14 cellular contexts compared by ENCODE assay signal in the genomic region with DNA sequence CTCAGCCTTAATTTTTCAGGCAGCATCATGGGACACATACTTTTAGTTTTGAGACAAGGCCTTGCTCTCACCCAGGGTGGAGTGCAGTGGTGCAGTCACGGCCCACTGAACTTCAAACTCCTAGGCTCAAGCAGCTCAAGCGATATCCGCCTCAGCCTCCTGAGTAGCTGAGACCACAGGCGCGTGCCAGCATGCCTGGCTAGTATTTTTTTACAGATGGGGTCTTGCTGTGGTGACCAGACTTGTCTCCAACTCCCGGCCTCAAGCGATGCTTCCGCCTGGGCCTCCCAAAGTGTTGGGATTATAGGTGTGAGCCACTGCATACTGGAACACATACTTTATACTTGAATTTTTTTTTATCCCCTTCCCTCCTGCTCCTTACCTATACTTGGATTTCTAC. TPM values are rescaled to one million over a fixed set of nuclear protein-coding genes. Genes with fewer than 3 reads are reported as not detected.
DNase-seq lines count a peak whose midpoint lies in the region; ATAC-seq and TF ChIP-seq lines count a peak whose summit lies in the region.
"Had no signal": no experiment of that assay in that cellular context is flagged by ENCODE, and none has a peak within 500 bp of the region (broad histone marks: within the 10 kb centered on the region; RNA-seq: fewer than 3 reads in every experiment).

No MANE protein-coding gene starts in this region.

- peaks cover 26% of the 10 kb centered on the region for H3K4me1 Mint-ChIP-seq in memory B cell

- peak overlapping the region; percentile 16 for H3K27ac ChIP-seq in skeletal muscle tissue (ENCODE audit: low read depth, low read length)
- H3K27ac ChIP-seq in left lung = peak overlapping the region in 1 of 2 donors; percentile 18

- H3K36me3 ChIP-seq in adipocyte (ENCODE audit: control insufficient read depth, insufficient read depth, low read length, severe bottlenecking) (peaks cover 35% of the 10 kb centered on the region), skeletal muscle tissue (ENCODE audit: control insufficient read depth in 3 of 3, insufficient read depth in 3 of 3, low read length in 3 of 3) (peaks cover 36 to 38% (median 37%) of the 10 kb centered on the region in 3 donors), left lung (peaks cover 0 to 65% of the 10 kb centered on the region in 2 donors)
- H3K36me3 ChIP-seq: breast epithelium had no signal

- H3K9ac ChIP-seq in adipocyte (ENCODE audit: low read length) (peak overlapping the region; percentile 99), skeletal muscle tissue (ENCODE audit: low read depth in 1 of 3, low read length in 3 of 3) (peak overlapping the region in 1 of 3 donors; percentile 69)

- H3K27ac Mint-ChIP-seq in memory B cell = peak overlapping the region; percentile 24
- H3K27ac Mint-ChIP-seq: activated naive CD4-positive, alpha-beta T cell treated with anti-CD3 and anti-CD28 coated beads, Interleukin-2, amount 50 U/mL, for 24 hours had no signal

- in situ Hi-C loops in Caki2 (cut with HindIII; ENCODE audit: low pct_unique_long_range_greater_than_20kb, low sequenced_read_pairs) = no loop called here

- no peak for TF ChIP-seq CTCF in left lung (IDR thresholded peaks at IDR 0.05)

- DNase-seq in Caki2 (ENCODE audit: low read depth) = peak; percentile 43
- DNase-seq in adipocyte (ENCODE audit: low read depth) = no peak
- DNase-seq in memory B cell (ENCODE audit: low spot score in 2 of 2) = no peak
- DNase-seq in HuH-7 (ENCODE audit: low spot score) = no peak
- no peak for DNase-seq in left lung
- no peak for DNase-seq in T-helper 9 cell
- DNase-seq: activated T-cell treated with anti-CD3 and anti-CD28 coated beads, Interleukin-2, amount 50 U/mL, for 1 hour; kidney glomerular epithelial cell; MG63; NCI-H187 treated with DMSO at 0.1 percent for 48 hours had no signal

- no peaks in the 10 kb centered on the region for H3K36me3 Mint-ChIP-seq in memory B cell
- H3K36me3 Mint-ChIP-seq: activated naive CD4-positive, alpha-beta T cell treated with anti-CD3 and anti-CD28 coated beads, Interleukin-2, amount 50 U/mL, for 24 hours had no signal

- no peaks in the 10 kb centered on the region for H3K9me3 ChIP-seq in adipocyte (ENCODE audit: control insufficient read depth, low read length)
- no peaks in the 10 kb centered on the region for H3K9me3 ChIP-seq in skeletal muscle tissue (ENCODE audit: control insufficient read depth in 3 of 3, low read length in 3 of 3)
- H3K9me3 ChIP-seq in left lung = no peaks in the 10 kb centered on the region
- H3K9me3 ChIP-seq: breast epithelium, MG63 had no signal

- H3K27me3 ChIP-seq in adipocyte (replicated peaks; ENCODE audit: control insufficient read depth, insufficient read depth, low read length) = no peaks in the 10 kb centered on the region
- H3K27me3 ChIP-seq in skeletal muscle tissue (ENCODE audit: control insufficient read depth in 3 of 3, insufficient read depth in 3 of 3, low read length in 3 of 3) = no peaks in the 10 kb centered on the region
- no peaks in the 10 kb centered on the region for H3K27me3 ChIP-seq in left lung
- H3K27me3 ChIP-seq: breast epithelium, MG63 had no signal

- H3K4me3 ChIP-seq in adipocyte (ENCODE audit: low read length) = no peak overlapping the region
- H3K4me3 ChIP-seq in skeletal muscle tissue (ENCODE audit: low read length in 3 of 3) = no peak overlapping the region
- no peak overlapping the region for H3K4me3 ChIP-seq in left lung
- H3K4me3 ChIP-seq: breast epithelium, MG63 had no signal

- H3K4me1 ChIP-seq in adipocyte (ENCODE audit: control insufficient read depth, insufficient read depth, low read length) (peaks cover 76% of the 10 kb centered on the region), skeletal muscle tissue (ENCODE audit: control insufficient read depth in 3 of 3, insufficient read depth in 3 of 3, low read length in 3 of 3) (peaks cover 83 to 90% (median 86%) of the 10 kb centered on the region in 3 donors), left lung (peaks cover 20 to 82% of the 10 kb centered on the region in 2 donors)

- H3K9me3 Mint-ChIP-seq in memory B cell = no peaks in the 10 kb centered on the region
- H3K9me3 Mint-ChIP-seq: activated naive CD4-positive, alpha-beta T cell treated with anti-CD3 and anti-CD28 coated beads, Interleukin-2, amount 50 U/mL, for 24 hours had no signal

- H3K27me3 Mint-ChIP-seq in memory B cell = no peaks in the 10 kb centered on the region
- H3K27me3 Mint-ChIP-seq: activated naive CD4-positive, alpha-beta T cell treated with anti-CD3 and anti-CD28 coated beads, Interleukin-2, amount 50 U/mL, for 24 hours had no signal

- intact Hi-C loops in left lung (cut with DNase I) = no loop called here

- ATAC-seq in memory B cell (ENCODE audit: low read depth) (peak; percentile 23), left lung (no peak), GM21576 (IDR thresholded peaks at IDR 0.05; ENCODE audit: unreplicated experiment) (no peak)

- no peak overlapping the region for H3K4me3 Mint-ChIP-seq in memory B cell
- H3K4me3 Mint-ChIP-seq: activated naive CD4-positive, alpha-beta T cell treated with anti-CD3 and anti-CD28 coated beads, Interleukin-2, amount 50 U/mL, for 24 hours had no signal

RNA-seq across cellular contexts. Expression of gene RDH5, which starts 2.8 kb away (rescaled TPM):
- 2.0 and 2.9 TPM in 2 replicates for total RNA-seq in Caki2 (2014; rRNA removed; shearing (Covaris generic); ENCODE audit: low replicate concordance)
- 19.8 TPM for total RNA-seq in skeletal muscle tissue
- total RNA-seq in left lung = 1 to 10 TPM; 4.3 to 5.8 TPM

RNA-seq across cellular contexts. Expression of gene CD63, which starts 5.9 kb away (rescaled TPM):
- 1,384 and 1,429 TPM in 2 replicates for total RNA-seq in Caki2 (2014; rRNA removed; shearing (Covaris generic); ENCODE audit: low replicate concordance)
- total RNA-seq in skeletal muscle tissue = 1,640 TPM
- 1,000 to 10,000 TPM; 1,639 to 1,766 TPM for total RNA-seq in left lung

RNA-seq across cellular contexts. Expression of gene BLOC1S1, which starts 7.1 kb away (rescaled TPM):
- total RNA-seq in Caki2 (2014; rRNA removed; shearing (Covaris generic); ENCODE audit: low replicate concordance) = 184 and 309 TPM in 2 replicates
- 42.3 TPM for total RNA-seq in skeletal muscle tissue
- total RNA-seq in left lung = 100 to 1,000 TPM; 114 to 123 TPM

RNA-seq across cellular contexts. Expression of gene ITGA7, which starts 15.2 kb away (rescaled TPM):
- 1.3 and 10.7 TPM in 2 replicates for total RNA-seq in Caki2 (2014; rRNA removed; shearing (Covaris generic); ENCODE audit: low replicate concordance)
- 123 TPM for total RNA-seq in skeletal muscle tissue
- 10 to 100 TPM; 22.4 to 62.4 TPM for total RNA-seq in left lung

RNA-seq across cellular contexts. Expression of gene GDF11, which starts 20.0 kb away (rescaled TPM):
- 1.1 and 2.8 TPM in 2 replicates for total RNA-seq in Caki2 (2014; rRNA removed; shearing (Covaris generic); ENCODE audit: low replicate concordance)
- 3.1 TPM for total RNA-seq in skeletal muscle tissue
- 10 to 100 TPM in 1 of 2 donors, 1 to 10 TPM in 1; 7.6 to 10.0 TPM for total RNA-seq in left lung
